In genomic region chr13:36476661-36477060, GRCh38 we compare ENCODE assay signal across 10 cellular contexts. TPM values are rescaled to one million over a fixed set of nuclear protein-coding genes. Genes with fewer than 3 reads are reported as not detected.
"Had no signal": no experiment of that assay in that cellular context is flagged by ENCODE, and none has a peak within 500 bp of the region (broad histone marks: within the 10 kb centered on the region; RNA-seq: fewer than 3 reads in every experiment).

No MANE protein-coding gene starts in this region.

- H3K4me1 ChIP-seq: HAP-1 had no signal

- H3K4me3 ChIP-seq: GM23248, HAP-1 had no signal

- H3K9ac ChIP-seq: GM23248 had no signal

- H3K36me3 ChIP-seq: HAP-1 had no signal

- DNase-seq: GM23248, GOT3, H7, HFFc6, KBM-7 had no signal

- ATAC-seq: HCT116 had no signal

- H3K27ac ChIP-seq: GM23248, HL-60 had no signal

- H3K9me3 ChIP-seq: HAP-1 had no signal

- H2AFZ ChIP-seq: GM23248 had no signal

RNA-seq across cellular contexts. Expression of gene CCNA1, which starts 44.4 kb away (rescaled TPM):
- total RNA-seq: GM23248, HepG2, HFFc6 had no signal
- polyA plus RNA-seq: GM23248, HepG2, IgD-negative memory B cell had no signal
